8 cellular contexts compared by ENCODE assay signal in genomic region chr7:70695804-70696104, GRCh38.
A peak's percentile ranks its signal among the peaks of the same experiment; 100 is the strongest.
DNase-seq lines count a peak whose midpoint lies in the region; ATAC-seq, FAIRE-seq and TF ChIP-seq lines count a peak whose summit lies in the region.

No MANE protein-coding gene starts in this region.

- no peaks in the 10 kb centered on the region for H3K9me2 ChIP-seq in SU-DHL-6 (replicated peaks; ENCODE audit: insufficient read depth, low read length)

- no peak for TF ChIP-seq POLR2A in stomach (IDR thresholded peaks at IDR 0.05)

- no peak for ATAC-seq in GM19455 (IDR thresholded peaks at IDR 0.05; ENCODE audit: unreplicated experiment)

- DNase-seq in NCI-H748 (lab: John Stamatoyannopoulos, UW; ENCODE audit: unreplicated experiment) (peak; percentile 27), NCI-H748 treated with DMSO at 0.1 percent for 48 hours (lab: John Stamatoyannopoulos, UW) (no peak), iPS DF 6.9 (ENCODE audit: low read depth, low spot score) (no peak), stomach (no peak), frontal cortex (ENCODE audit: low spot score in 2 of 2) (no peak), HCEC 1CT (no peak)

- intact Hi-C loops in stomach (cut with DNase I; ENCODE audit: low total_unique reads), result loop anchor here (10.0 kb wide), 1 partner anchor 501 kb away; no protein-coding TSS in a partner anchor

- 0 out of 2 replicates have a peak, but pooled peaks cover 8% of the 10 kb centered on the region for H3F3A ChIP-seq in SU-DHL-6 (ENCODE audit: insufficient read depth)

- 0 out of 2 replicates have a peak, but pooled peaks cover 6% of the 10 kb centered on the region for H4K20me1 ChIP-seq in SU-DHL-6 (ENCODE audit: low read depth, low read length)

- peak overlapping the region; percentile 70 for H2AFZ ChIP-seq in SU-DHL-6 (ENCODE audit: low read depth, low read length, severe bottlenecking)

- FAIRE-seq in frontal cortex (lab: Jason Lieb, UNC), result no peak

- H3K9ac ChIP-seq in SU-DHL-6 (ENCODE audit: low read length), result peak overlapping the region; percentile 66

- H3K9me3 ChIP-seq in SU-DHL-6 (ENCODE audit: insufficient read depth, low read length) (no peaks in the 10 kb centered on the region), iPS DF 6.9 (ENCODE audit: control insufficient read depth, insufficient read depth, low read length) (no peaks in the 10 kb centered on the region), stomach (no peaks in the 10 kb centered on the region)

- no peaks in the 10 kb centered on the region for H3K36me3 ChIP-seq in SU-DHL-6 (ENCODE audit: low read length)
- H3K36me3 ChIP-seq in iPS DF 6.9 (ENCODE audit: control insufficient read depth, insufficient read depth, low read length), result no peaks in the 10 kb centered on the region; the same call in 1 of the 2 replicates
- peaks cover 0 to 9% (median 6%) of the 10 kb centered on the region in 4 donors for H3K36me3 ChIP-seq in stomach

- H3K4me3 ChIP-seq in SU-DHL-6 (ENCODE audit: insufficient read depth, low read length, poor library complexity, severe bottlenecking), result peak overlapping the region; percentile 69
- H3K4me3 ChIP-seq in iPS DF 6.9 (ENCODE audit: low read length), result peak overlapping the region; percentile 99; the same call in 1 of the 2 replicates
- H3K4me3 ChIP-seq in stomach, result peak overlapping the region; percentile 68 to 88 (median 79)

- TF ChIP-seq EP300 in stomach (IDR thresholded peaks at IDR 0.05), result no peak

- H3K4me1 ChIP-seq in iPS DF 6.9 (ENCODE audit: control insufficient read depth, insufficient read depth, low read length) (peaks cover 8% of the 10 kb centered on the region), stomach (peaks cover 0 to 55% (median 30%) of the 10 kb centered on the region in 4 donors)

- TF ChIP-seq CTCF in SU-DHL-6 (IDR thresholded peaks at IDR 0.05; ENCODE audit: insufficient read depth, low read length, poor library complexity, severe bottlenecking) (no peak), stomach (IDR thresholded peaks at IDR 0.05) (no peak)

- H3K27me3 ChIP-seq in SU-DHL-6 (ENCODE audit: low read length), result no peaks in the 10 kb centered on the region
- peaks cover 5% of the 10 kb centered on the region for H3K27me3 ChIP-seq in iPS DF 6.9 (ENCODE audit: control insufficient read depth, insufficient read depth, low read length)
- peaks cover 0 to 22% (median 9%) of the 10 kb centered on the region in 3 donors for H3K27me3 ChIP-seq in stomach

- no CpG with 5 or more reads among the region's 10 CpGs for WGBS in iPS DF 6.9 (ENCODE audit: insufficient coverage, insufficient read length)
- WGBS in stomach, 5 donors, result 0 to 5% (median 1%) methylated on average over 10 of the region's 10 CpGs

- H3K27ac ChIP-seq in SU-DHL-6 (ENCODE audit: low read depth, low read length) (no peak overlapping the region), iPS DF 6.9 (ENCODE audit: low read length) (no peak overlapping the region), stomach (peak overlapping the region in 4 of 5 donors; percentile 75 to 92 (median 84))

- no peaks in the 10 kb centered on the region for H3K79me2 ChIP-seq in SU-DHL-6 (ENCODE audit: insufficient read depth, low read length)

- H3K4me2 ChIP-seq in SU-DHL-6 (ENCODE audit: low read depth, low read length, poor library complexity, severe bottlenecking), result peak overlapping the region; percentile 86

Comparison
In these comparisons a context has a peak if more than half of its experiments do, and no peak if none do; other contexts are left out.
1. H3K27ac ChIP-seq: peak in stomach (4 of 5); none in SU-DHL-6 (single experiment) and iPS DF 6.9 (single experiment).
2. Peak in every context shown above with its lines, with median percentiles within 50 percentile points of each other: H3K4me3 ChIP-seq.